Comparison of ENCODE assay signal across 10 cellular contexts in genomic region chr9:127896395-127897193, GRCh38. TPM values are rescaled to one million over a fixed set of nuclear protein-coding genes. Genes with fewer than 3 reads are reported as not detected.
DNase-seq lines count a peak whose midpoint lies in the region; ATAC-seq and TF ChIP-seq lines count a peak whose summit lies in the region.
"Had no signal": no experiment of that assay in that cellular context is flagged by ENCODE, and none has a peak within 500 bp of the region (broad histone marks: within the 10 kb centered on the region; RNA-seq: fewer than 3 reads in every experiment).

No MANE protein-coding gene starts in this region.

- H3K27ac ChIP-seq in H9 (ENCODE audit: insufficient read length, low read depth, low read length): no peak overlapping the region
- peak overlapping the region; percentile 61 to 90 (median 87) for H3K27ac ChIP-seq in right lobe of liver
- H3K27ac ChIP-seq in stomach: peak overlapping the region in 4 of 5 donors; percentile 90 to 95 (median 92)
- H3K27ac ChIP-seq: SJSA1 had no signal

- no peak overlapping the region for H2BK120ac ChIP-seq in H9 (ENCODE audit: low read depth, low read length, poor library complexity, severe bottlenecking)

- no peak overlapping the region for H3K4me2 ChIP-seq in H9 (ENCODE audit: insufficient read depth, insufficient read length, low read length)

- no peak overlapping the region for H3K4ac ChIP-seq in H9 (ENCODE audit: low read depth, low read length)

- H2BK20ac ChIP-seq in H9 (ENCODE audit: low read depth, low read length, poor library complexity, severe bottlenecking): no peak overlapping the region

- intact Hi-C loops in right lobe of liver (cut with DNase I) (no loop called here), stomach (cut with DNase I; ENCODE audit: low total_unique reads) (no loop called here)

- peaks cover 41 to 50% (median 46%) of the 10 kb centered on the region in 3 experiments for H3K36me3 Mint-ChIP-seq in H9 (ENCODE audit: insufficient read depth in 1 of 3, low read depth in 3 of 3)
- H3K36me3 Mint-ChIP-seq in central memory CD8-positive, alpha-beta T cell (ENCODE audit: insufficient read depth): peaks cover 40% of the 10 kb centered on the region

- ATAC-seq in central memory CD8-positive, alpha-beta T cell (replicated peaks; ENCODE audit: extremely low read depth, poor library complexity, severe bottlenecking): no peak
- ATAC-seq in right lobe of liver (no peak), GM18517 (IDR thresholded peaks at IDR 0.05; ENCODE audit: unreplicated experiment) (no peak), GM19324 (IDR thresholded peaks at IDR 0.05; ENCODE audit: low FRiP score, unreplicated experiment) (no peak)

- peak overlapping the region; percentile 88 to 95 (median 93) for H3K4me3 ChIP-seq in right lobe of liver
- H3K4me3 ChIP-seq in stomach: peak overlapping the region; percentile 34 to 96 (median 80)
- H3K4me3 ChIP-seq: SJSA1 had no signal

- H3K9me3 ChIP-seq in H9 (ENCODE audit: control insufficient read depth, low read depth, low read length): no peaks in the 10 kb centered on the region
- no peaks in the 10 kb centered on the region for H3K9me3 ChIP-seq in right lobe of liver
- H3K9me3 ChIP-seq in stomach: peaks cover 0 to 22% (median 14%) of the 10 kb centered on the region in 4 donors
- H3K9me3 ChIP-seq: pancreas had no signal

- TF ChIP-seq POLR2A in right lobe of liver (IDR thresholded peaks at IDR 0.05): no peak
- TF ChIP-seq POLR2A in stomach (IDR thresholded peaks at IDR 0.05): no peak

- no peak overlapping the region for H2BK5ac ChIP-seq in H9 (ENCODE audit: insufficient read length, low read length)

- H3K27me3 ChIP-seq in H9 (ENCODE audit: insufficient read depth, low read length) (no peaks in the 10 kb centered on the region), right lobe of liver (no peaks in the 10 kb centered on the region), stomach (no peaks in the 10 kb centered on the region)
- H3K27me3 ChIP-seq: pancreas, SJSA1 had no signal

- H4K91ac ChIP-seq in H9 (ENCODE audit: insufficient read length, low read depth, low read length): no peak overlapping the region

- no peaks in the 10 kb centered on the region for H3K79me1 ChIP-seq in H9 (ENCODE audit: insufficient read depth, low read depth, low read length, poor library complexity, severe bottlenecking)

- no peak overlapping the region for H2BK12ac ChIP-seq in H9 (ENCODE audit: insufficient read length, low read depth, low read length)

- H3K4me1 ChIP-seq in H9 (ENCODE audit: insufficient read depth, low read length): peaks cover 3% of the 10 kb centered on the region; the same call in 1 of the 2 replicates
- H3K4me1 ChIP-seq in right lobe of liver: peaks cover 0 to 23% (median 12%) of the 10 kb centered on the region in 4 donors
- peaks cover 33 to 56% (median 50%) of the 10 kb centered on the region in 4 donors for H3K4me1 ChIP-seq in stomach

- no peak overlapping the region; the same call in 1 of the 2 replicates for H3K14ac ChIP-seq in H9 (ENCODE audit: insufficient read depth, low read length)

- H3K79me2 ChIP-seq in H9 (ENCODE audit: insufficient read depth, low read length): no peaks in the 10 kb centered on the region

- no peak overlapping the region for H3K23ac ChIP-seq in H9 (ENCODE audit: insufficient read length, low read depth, low read length)

- H3K56ac ChIP-seq in H9 (ENCODE audit: insufficient read length, low read depth, low read length): no peak overlapping the region

- H4K5ac ChIP-seq in H9 (ENCODE audit: insufficient read length, low read depth, low read length): no peak overlapping the region

- no peak overlapping the region for H4K8ac ChIP-seq in H9 (replicated peaks; ENCODE audit: insufficient read length, low read depth, low read length)

- no peak for DNase-seq in H9
- DNase-seq in central memory CD8-positive, alpha-beta T cell (ENCODE audit: low spot score in 2 of 2): no peak
- no peak for DNase-seq in right lobe of liver
- DNase-seq in stomach: no peak
- DNase-seq in HT-29 (ENCODE audit: low spot score): no peak
- no peak for DNase-seq in UCSD-AML1 (lab: John Stamatoyannopoulos, UW; ENCODE audit: unreplicated experiment)

- H2AFZ ChIP-seq in H9 (ENCODE audit: low read length): no peak overlapping the region

- no peak overlapping the region for H3T11ph ChIP-seq in H9 (ENCODE audit: low read length)

- H2AK5ac ChIP-seq in H9 (ENCODE audit: insufficient read length, low read length): no peak overlapping the region

- no peak for TF ChIP-seq EP300 in stomach (IDR thresholded peaks at IDR 0.05)

- TF ChIP-seq CTCF in H9 (conservative IDR thresholded peaks at IDR 0.05): no peak
- no peak for TF ChIP-seq CTCF in right lobe of liver (IDR thresholded peaks at IDR 0.05)
- TF ChIP-seq CTCF in stomach (IDR thresholded peaks at IDR 0.05): no peak

- no peak overlapping the region for H3K9ac ChIP-seq in H9 (ENCODE audit: extremely low read depth, insufficient read length, low read length)

- WGBS in H9 (ENCODE audit: extremely low coverage, insufficient read length, low lambda C conversion rate): no CpG with 5 or more reads among the region's 16 CpGs
- WGBS in right lobe of liver (ENCODE audit: insufficient coverage, low coverage, low lambda C conversion rate, missing lambda C conversion rate): 49% methylated on average over 11 of the region's 16 CpGs
- 63 to 78% (median 71%) methylated on average over 15 to 16 of the region's 16 CpGs for WGBS in stomach, 5 donors

- H3K36me3 ChIP-seq in right lobe of liver (peaks cover 0 to 44% (median 28%) of the 10 kb centered on the region in 4 donors), stomach (peaks cover 38 to 51% (median 47%) of the 10 kb centered on the region in 4 donors)

- H3K27ac Mint-ChIP-seq in H9: peak overlapping the region in 2 of 3 experiments; percentile 55 to 90; a peak in 2 of 7 replicates
- no peak overlapping the region for H3K27ac Mint-ChIP-seq in central memory CD8-positive, alpha-beta T cell (ENCODE audit: low read depth)

- peaks cover 4% of the 10 kb centered on the region for H3K23me2 ChIP-seq in H9 (ENCODE audit: insufficient read length, low read depth, low read length, poor library complexity, severe bottlenecking)

- H2BK15ac ChIP-seq in H9 (ENCODE audit: low read depth, low read length): no peak overlapping the region

- peaks cover 9% of the 10 kb centered on the region in 2 experiments; a peak in 3 of 5 replicates for H3K9me3 Mint-ChIP-seq in H9
- H3K9me3 Mint-ChIP-seq in central memory CD8-positive, alpha-beta T cell: no peaks in the 10 kb centered on the region

- H3K27me3 Mint-ChIP-seq in H9 (ENCODE audit: low read depth): no peaks in the 10 kb centered on the region
- H3K27me3 Mint-ChIP-seq in central memory CD8-positive, alpha-beta T cell: no peaks in the 10 kb centered on the region

- H3K18ac ChIP-seq in H9 (ENCODE audit: insufficient read length, low read depth, low read length): no peak overlapping the region

- no peaks in the 10 kb centered on the region for H4K20me1 ChIP-seq in H9 (ENCODE audit: control insufficient read depth, insufficient read depth, insufficient read length)

- peak overlapping the region; percentile 24 to 63; a peak in 2 of 5 replicates for H3K4me3 Mint-ChIP-seq in H9
- peak overlapping the region; percentile 91 for H3K4me3 Mint-ChIP-seq in central memory CD8-positive, alpha-beta T cell

- H3K4me1 Mint-ChIP-seq in H9: peaks cover 10 to 27% of the 10 kb centered on the region in 2 experiments
- H3K4me1 Mint-ChIP-seq in central memory CD8-positive, alpha-beta T cell: peaks cover 39% of the 10 kb centered on the region

RNA-seq across cellular contexts. Expression of gene ST6GALNAC6, which starts 2.8 kb away (rescaled TPM):
- total RNA-seq in H9 (2021): 29.8 and 30.2 TPM in 2 replicates
- 10 to 100 TPM; 22.5 to 40.3 (median 29.8) TPM for total RNA-seq in right lobe of liver
- 100 to 1,000 TPM in 2 of 5 donors, 10 to 100 TPM in 3; 18.0 to 145 (median 92.4) TPM for total RNA-seq in stomach
- 10 to 100 TPM; 32.8 to 63.8 (median 42.2) TPM for polyA plus RNA-seq in stomach
- total RNA-seq in HT-29 (2014; rRNA removed; shearing (Covaris generic)): 14.5 and 16.6 TPM in 2 replicates

RNA-seq across cellular contexts. Expression of gene AK1, which starts 19.1 kb away (rescaled TPM):
- total RNA-seq in H9 (2021) (31.6 and 41.9 TPM in 2 replicates), right lobe of liver (10 to 100 TPM; 31.4 to 78.6 (median 51.7) TPM), stomach (10 to 100 TPM in 3 of 5 donors, 1 to 10 TPM in 1, not detected in 1; 7.2 to 88.3 (median 39.8) TPM)
- polyA plus RNA-seq in stomach: 10 to 100 TPM; 64.4 to 92.1 (median 89.7) TPM
- 85.0 and 101 TPM in 2 replicates for total RNA-seq in HT-29 (2014; rRNA removed; shearing (Covaris generic))

RNA-seq across cellular contexts. Expression of gene ST6GALNAC4, which starts 20.2 kb away (rescaled TPM):
- total RNA-seq in H9 (2021) (15.4 and 16.5 TPM in 2 replicates), right lobe of liver (10 to 100 TPM in 3 of 6 experiments, 1 to 10 TPM in 3; 3.2 to 23.8 (median 11.2) TPM), stomach (10 to 100 TPM in 3 of 5 donors, 1 to 10 TPM in 2; 3.7 to 33.6 (median 14.5) TPM)
- 10 to 100 TPM; 10.5 to 14.2 (median 11.8) TPM for polyA plus RNA-seq in stomach
- 60.1 and 84.2 TPM in 2 replicates for total RNA-seq in HT-29 (2014; rRNA removed; shearing (Covaris generic))

RNA-seq across cellular contexts. Expression of gene PIP5KL1, which starts 34.0 kb away (rescaled TPM):
- total RNA-seq in H9 (2021) (9.0 and 11.6 TPM in 2 replicates), right lobe of liver (under 1 TPM in 3 of 6 experiments, not detected in 3; 0.58 to 0.81 (median 0.70) TPM), stomach (10 to 100 TPM in 3 of 5 donors, under 1 TPM in 1, not detected in 1; 0.55 to 98.0 (median 19.1) TPM)
- 1 to 10 TPM in 2 of 3 donors, under 1 TPM in 1; 0.50 to 3.3 (median 2.3) TPM for polyA plus RNA-seq in stomach
- 1.2 and 3.8 TPM in 2 replicates for total RNA-seq in HT-29 (2014; rRNA removed; shearing (Covaris generic))

RNA-seq across cellular contexts. Expression of gene DPM2, which starts 41.1 kb away (rescaled TPM):
- total RNA-seq in H9 (2021): 44.7 and 46.1 TPM in 2 replicates
- 10 to 100 TPM; 10.6 to 19.1 (median 13.9) TPM for total RNA-seq in right lobe of liver
- total RNA-seq in stomach: 10 to 100 TPM in 4 of 5 donors, 1 to 10 TPM in 1; 1.7 to 98.2 (median 55.4) TPM
- polyA plus RNA-seq in stomach: 10 to 100 TPM; 27.0 to 38.0 (median 32.5) TPM
- total RNA-seq in HT-29 (2014; rRNA removed; shearing (Covaris generic)): 44.3 and 47.0 TPM in 2 replicates
